Comparison of ENCODE assay signal across 25 cellular contexts in the genomic region with DNA sequence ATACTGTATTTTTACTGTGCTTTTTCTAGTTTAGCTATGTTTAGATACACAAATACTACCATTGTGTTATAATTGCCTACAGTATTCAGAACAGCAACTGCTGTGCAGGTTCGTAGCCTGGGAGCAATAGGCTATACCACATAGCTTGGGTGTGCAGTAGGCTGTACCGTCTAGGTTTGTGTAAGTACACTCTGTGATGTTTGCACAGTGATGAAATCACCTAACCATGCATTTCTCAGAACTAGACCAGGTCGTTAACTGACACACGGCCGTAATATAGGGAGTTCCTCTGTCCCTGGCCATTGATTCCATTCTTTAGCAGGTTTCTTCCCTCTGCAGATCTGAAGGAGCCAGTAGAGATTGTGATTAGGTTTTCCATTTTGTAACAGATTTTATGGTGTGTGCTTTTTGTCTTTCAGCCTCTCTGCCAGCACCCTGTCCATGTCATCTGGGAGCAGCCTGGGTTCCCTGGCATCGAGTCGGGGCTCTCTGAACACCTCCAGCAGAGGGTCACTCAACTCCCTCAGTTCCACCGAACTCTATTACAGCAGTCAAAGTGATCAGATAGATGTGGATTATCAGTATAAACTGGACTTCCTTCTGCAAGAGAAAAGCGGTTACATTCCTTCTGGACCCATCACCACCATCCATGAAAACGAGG. TPM values are rescaled to one million over a fixed set of nuclear protein-coding genes. Genes with fewer than 3 reads are reported as not detected.
A peak's percentile ranks its signal among the peaks of the same experiment; 100 is the strongest.
DNase-seq lines count a peak whose midpoint lies in the region; ATAC-seq and TF ChIP-seq lines count a peak whose summit lies in the region.
"Had no signal": no experiment of that assay in that cellular context is flagged by ENCODE, and none has a peak within 500 bp of the region (broad histone marks: within the 10 kb centered on the region; RNA-seq: fewer than 3 reads in every experiment).

No MANE protein-coding gene starts in this region.

- no peak overlapping the region for H3K4me3 ChIP-seq in PC-3 (ENCODE audit: low read length)
- peak overlapping the region in 2 of 3 donors; percentile 1 to 49 for H3K4me3 ChIP-seq in liver (ENCODE audit: low read depth in 1 of 3, low read length in 3 of 3)
- H3K4me3 ChIP-seq in transverse colon, result no peak overlapping the region
- H3K4me3 ChIP-seq: adrenal gland; BLaER1 treated with 17β-estradiol and CSF1 and Interleukin-3, amounts not matched to agents 10 nM and 100 nM; heart right ventricle; sigmoid colon had no signal

- no peaks in the 10 kb centered on the region for H3F3A ChIP-seq in PC-3 (ENCODE audit: low read length, unreplicated experiment)

- H3K27ac ChIP-seq in PC-3 (ENCODE audit: low read length) (peak overlapping the region; percentile 40), liver (ENCODE audit: low read depth in 1 of 2, low read length in 2 of 2) (peak overlapping the region; percentile 53 to 56), transverse colon (no peak overlapping the region)
- H3K27ac ChIP-seq: adrenal gland; BLaER1 treated with 17β-estradiol and CSF1 and Interleukin-3, amounts not matched to agents 10 nM and 100 nM; heart right ventricle; sigmoid colon had no signal

- TF ChIP-seq CTCF in PC-3 (conservative IDR thresholded peaks at IDR 0.05; ENCODE audit: low read depth, low read length), result no peak
- no peak for TF ChIP-seq CTCF in liver (IDR thresholded peaks at IDR 0.05; ENCODE audit: low read depth, low read length, missing input control)
- no peak for TF ChIP-seq CTCF in transverse colon (IDR thresholded peaks at IDR 0.05)

- no peaks in the 10 kb centered on the region for H4K20me1 ChIP-seq in PC-3 (ENCODE audit: low read length)
- H4K20me1 ChIP-seq: BLaER1 treated with 17β-estradiol and CSF1 and Interleukin-3, amounts not matched to agents 10 nM and 100 nM had no signal

- H3K27me3 ChIP-seq in PC-3 (ENCODE audit: low read length) (no peaks in the 10 kb centered on the region), liver (ENCODE audit: control insufficient read depth in 4 of 4, insufficient read depth in 4 of 4, low read length in 3 of 4) (no peaks in the 10 kb centered on the region), transverse colon (no peaks in the 10 kb centered on the region)
- H3K27me3 ChIP-seq: adrenal gland; BLaER1 treated with 17β-estradiol and CSF1 and Interleukin-3, amounts not matched to agents 10 nM and 100 nM; heart right ventricle; sigmoid colon had no signal

- H3K9me2 ChIP-seq in PC-3 (replicated peaks; ENCODE audit: low read length), result no peaks in the 10 kb centered on the region

- peak overlapping the region; percentile 66; the same call in 1 of the 2 replicates for H3K4me2 ChIP-seq in PC-3 (ENCODE audit: low read length)
- H3K4me2 ChIP-seq: BLaER1 treated with 17β-estradiol and CSF1 and Interleukin-3, amounts not matched to agents 10 nM and 100 nM had no signal

- ATAC-seq in PC-3 (peak; percentile 95), HG02642 (IDR thresholded peaks at IDR 0.05; ENCODE audit: poor library complexity, unreplicated experiment) (no peak)
- ATAC-seq: stimulated activated effector memory CD8-positive, alpha-beta T cell treated with anti-CD3 and anti-CD28 coated beads, Interleukin-12 subunit alpha, Interleukin-12 subunit beta, amount 100 ng/mL, for 72 hours; T-helper 17 cell had no signal

- TF ChIP-seq EP300 in transverse colon (IDR thresholded peaks at IDR 0.05; ENCODE audit: low read depth), result no peak

- H3K79me2 ChIP-seq in PC-3 (ENCODE audit: low read length), result no peaks in the 10 kb centered on the region

- DNase-seq in NCI-H748 (lab: John Stamatoyannopoulos, UW; ENCODE audit: unreplicated experiment) (peak; percentile 55), NCI-H748 treated with DMSO at 0.1 percent for 48 hours (lab: John Stamatoyannopoulos, UW) (no peak), PC-3 (peak; percentile 79), transverse colon (peak; percentile 46), retina (no peak), AML-193 (lab: John Stamatoyannopoulos, UW) (no peak)
- DNase-seq: activated CD4-positive, alpha-beta T cell treated with anti-CD3 and anti-CD28 coated beads, Interleukin-2, amount 50 U/mL, for 48 hours; activated gamma-delta T cell; activated T-cell treated with anti-CD3 and anti-CD28 coated beads for 4 hours; adrenal gland; dermis blood vessel endothelial cell; GF-D8; heart right ventricle; IMR-90; naive B cell; NCI-H2081 treated with DMSO at 0.1 percent for 48 hours; sigmoid colon; T-helper 17 cell had no signal

- H2AFZ ChIP-seq in PC-3 (ENCODE audit: low read length), result no peak overlapping the region

- peak; percentile 37 to 51 for TF ChIP-seq RAD21 in liver (IDR thresholded peaks at IDR 0.05)

- CTCF ChIA-PET in PC-3 (lab: Charles Lee), result interaction anchor here (0.6 to 1.1 kb wide), 2 partner anchors 10 to 17 kb away, joined by 4 to 20 read pairs; no protein-coding TSS in a partner anchor

- BruUV-seq in PC-3 (replicated peaks; lab: Mats Ljungman, UMichigan), result no TSS peak

- 0 out of 2 replicates have a peak overlapping the region, but pooled peaks have one; percentile 6 for H3K9ac ChIP-seq in PC-3 (ENCODE audit: low read length)
- peak overlapping the region in 1 of 2 donors; percentile 45 for H3K9ac ChIP-seq in liver (ENCODE audit: low read depth in 1 of 2, low read length in 2 of 2)
- H3K9ac ChIP-seq: BLaER1 treated with 17β-estradiol and CSF1 and Interleukin-3, amounts not matched to agents 10 nM and 100 nM had no signal

- TF ChIP-seq POLR2A in transverse colon (IDR thresholded peaks at IDR 0.05), result no peak

- H3K9me3 ChIP-seq in PC-3 (ENCODE audit: low read length) (no peaks in the 10 kb centered on the region), liver (ENCODE audit: control insufficient read depth in 4 of 4, low read length in 3 of 4) (no peaks in the 10 kb centered on the region), transverse colon (no peaks in the 10 kb centered on the region)
- H3K9me3 ChIP-seq: adrenal gland; BLaER1 treated with 17β-estradiol and CSF1 and Interleukin-3, amounts not matched to agents 10 nM and 100 nM; heart right ventricle; sigmoid colon had no signal

- 39% methylated on average over 10 of the region's 10 CpGs for WGBS in liver
- 56 to 77% methylated on average over 5 to 10 of the region's 10 CpGs for WGBS in transverse colon (ENCODE audit: low coverage in 1 of 2), 2 donors

- in situ Hi-C loops in transverse colon (cut with MboI; ENCODE audit: low pct_ligation_motif_present in 1 of 4, low pct_unique_long_range_greater_than_20kb in 1 of 4, low sequenced_read_pairs in 3 of 4), result loop anchor here in 2 of 4 donors (10.0 kb wide), 2 partner anchors 316 to 326 kb away; no protein-coding TSS in a partner anchor

- peaks cover 31% of the 10 kb centered on the region for H3K4me1 ChIP-seq in PC-3 (ENCODE audit: insufficient read depth, low read length)
- peaks cover 3 to 41% (median 28%) of the 10 kb centered on the region in 4 donors for H3K4me1 ChIP-seq in liver (ENCODE audit: control insufficient read depth in 4 of 4, insufficient read depth in 4 of 4, low read length in 3 of 4)
- H3K4me1 ChIP-seq in transverse colon, result peaks cover 7 to 31% (median 14%) of the 10 kb centered on the region in 4 donors
- H3K4me1 ChIP-seq: adrenal gland had no signal

- H3K36me3 ChIP-seq in PC-3 (ENCODE audit: low read depth, low read length) (peaks cover 8% of the 10 kb centered on the region; the same call in 1 of the 2 replicates), liver (ENCODE audit: control insufficient read depth in 4 of 4, insufficient read depth in 3 of 4, low read depth in 1 of 4, low read length in 3 of 4) (peaks cover 0 to 6% (median 2%) of the 10 kb centered on the region in 4 donors), transverse colon (no peaks in the 10 kb centered on the region)

- POLR2A ChIA-PET in PC-3 (lab: Charles Lee; ENCODE audit: unreplicated experiment), result no interaction called here

- intact Hi-C loops in PC-3 (cut with micrococcal nuclease), result no loop called here
- intact Hi-C loops in transverse colon (cut with DNase I; ENCODE audit: low total_unique reads), result no loop called here

TF ChIP-seq in liver, 16 proteins besides CTCF, POLR2A, EP300 and RAD21 (continues in another document):
- peak; percentile 87 for TF ChIP-seq ATF3 (IDR thresholded peaks at IDR 0.05)
- TF ChIP-seq GABPA (IDR thresholded peaks at IDR 0.05 in 1 of 2, conservative IDR thresholded peaks at IDR 0.05 in 1 of 2), result no peak
- TF ChIP-seq YY1 (IDR thresholded peaks at IDR 0.05), result peak; percentile 43
- peak; percentile 92 for TF ChIP-seq FOXA2 (IDR thresholded peaks at IDR 0.05)
- peak; percentile 26 for TF ChIP-seq TAF1 (conservative IDR thresholded peaks at IDR 0.05)
- TF ChIP-seq REST (IDR thresholded peaks at IDR 0.05), result no peak
- TF ChIP-seq NR2F2 (IDR thresholded peaks at IDR 0.05), result no peak

RNA-seq across cellular contexts. Expression of gene CLDN22, which starts 59.5 kb away (rescaled TPM):
- total RNA-seq in PC-3 (2014; rRNA removed), result not detected in 2 replicates
- total RNA-seq in liver, result under 1 TPM in 1 of 2 donors, not detected in 1; 0.05 TPM
- not detected for polyA plus RNA-seq in liver
- total RNA-seq in transverse colon, result not detected
- total RNA-seq: adrenal gland, dermis blood vessel endothelial cell, heart right ventricle, IMR-90, omental fat pad, sigmoid colon, SK-MEL-5, T-helper 17 cell, temporal lobe had no signal
- polyA plus RNA-seq: adrenal gland, heart right ventricle, IMR-90, sigmoid colon had no signal

Comparison
In these comparisons a context has a peak if more than half of its experiments do, and no peak if none do; other contexts are left out.
1. DNase-seq: peak in NCI-H748 (single experiment), PC-3 (single experiment) and transverse colon (single experiment); none in NCI-H748 treated with DMSO at 0.1 percent for 48 hours (single experiment), retina (single experiment) and AML-193 (0 of 2).
2. H3K27ac ChIP-seq: peak in PC-3 (single experiment) and liver (2 of 2); none in transverse colon (0 of 4).
3. H3K4me3 ChIP-seq: peak in liver (2 of 3); none in PC-3 (single experiment) and transverse colon (0 of 4).